In the genomic region with DNA sequence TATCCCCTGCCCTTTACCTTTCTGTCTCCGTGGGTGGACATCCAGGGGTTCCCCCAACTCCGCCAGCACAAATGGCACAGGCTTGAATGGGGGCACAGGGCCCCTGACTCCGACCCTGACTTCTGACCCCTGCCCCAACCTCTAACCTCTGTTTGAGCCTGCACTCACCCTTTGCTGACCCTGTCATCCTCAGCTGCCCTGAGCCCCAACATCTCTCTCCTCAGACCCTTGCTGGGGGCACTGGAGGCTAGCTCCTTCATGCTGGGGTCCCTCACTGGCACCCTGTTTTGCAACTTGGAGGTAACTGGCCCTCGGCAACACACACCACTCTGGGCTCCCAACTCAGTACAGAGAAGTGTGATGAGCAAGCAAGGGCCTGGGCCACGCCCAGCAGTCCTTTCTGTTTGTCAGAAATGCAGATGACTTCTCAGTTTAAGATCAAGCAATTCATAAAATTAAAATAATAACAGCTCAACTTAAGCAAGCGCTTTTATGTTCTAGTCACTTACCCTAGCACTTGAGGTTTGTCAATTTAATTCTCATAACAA, we compare ENCODE assay signal across 17 cellular contexts. TPM values are rescaled to one million over a fixed set of nuclear protein-coding genes. Genes with fewer than 3 reads are reported as not detected.
DNase-seq lines count a peak whose midpoint lies in the region; ATAC-seq and TF ChIP-seq lines count a peak whose summit lies in the region.
"Had no signal": no experiment of that assay in that cellular context is flagged by ENCODE, and none has a peak within 500 bp of the region (broad histone marks: within the 10 kb centered on the region; RNA-seq: fewer than 3 reads in every experiment).

No MANE protein-coding gene starts in this region.

- H2AK5ac ChIP-seq in trophoblast cell (ENCODE audit: low read length): no peak overlapping the region

- no peak overlapping the region for H3K14ac ChIP-seq in trophoblast cell (ENCODE audit: low read length)

- H3K79me2 ChIP-seq in OCI-LY7 (ENCODE audit: insufficient read depth, low read depth, low read length) (no peaks in the 10 kb centered on the region), trophoblast cell (ENCODE audit: control insufficient read depth, insufficient read depth, low read length, poor library complexity) (no peaks in the 10 kb centered on the region)

- no peak for TF ChIP-seq EP300 in tibial nerve (IDR thresholded peaks at IDR 0.05)

- DNase-seq in activated CD8-positive, alpha-beta memory T cell treated with anti-CD3 and anti-CD28 coated beads, Interleukin-2, amount 50 U/mL, for 48 hours: peak; percentile 45
- DNase-seq in activated CD8-positive, alpha-beta memory T cell treated with anti-CD3 and anti-CD28 coated beads, Interleukin-2, amount 50 U/mL, for 4 hours: no peak
- DNase-seq in coronary artery (ENCODE audit: low spot score) (peak; percentile 35), lung (ENCODE audit: low spot score) (no peak), tibial nerve (ENCODE audit: low spot score in 2 of 2) (no peak), OCI-LY7 (ENCODE audit: low spot score) (no peak), trophoblast cell (no peak), dedifferentiated amniotic fluid mesenchymal stem cell (ENCODE audit: extremely low spot score) (no peak)
- DNase-seq: ACHN; activated CD4-positive, alpha-beta T cell treated with anti-CD3 and anti-CD28 coated beads for 1 hour; CD8-positive, alpha-beta memory T cell; effector CD8-positive, alpha-beta T cell; naive thymus-derived CD4-positive, alpha-beta T cell; NCI-H146; NCI-H526; stimulated activated CD4-positive, alpha-beta T cell treated with anti-CD3 and anti-CD28 coated beads, Interleukin-1b, Interleukin-23, amount 100 ng/mL, for 48 hours; stimulated activated CD8-positive, alpha-beta memory T cell treated with anti-CD3 and anti-CD28 coated beads, Interleukin-4, amount 100 ng/mL, for 48 hours had no signal

- H3K9me3 ChIP-seq in lung (ENCODE audit: control insufficient read depth in 2 of 2, insufficient read depth in 1 of 2, low read length in 1 of 2) (no peaks in the 10 kb centered on the region), tibial nerve (no peaks in the 10 kb centered on the region), OCI-LY7 (ENCODE audit: low read length) (no peaks in the 10 kb centered on the region), trophoblast cell (ENCODE audit: insufficient read depth, low read depth, low read length) (peaks cover 2% of the 10 kb centered on the region)

- no peak overlapping the region for H2BK5ac ChIP-seq in trophoblast cell (ENCODE audit: low read depth, low read length, poor library complexity)

- no peak overlapping the region for H4K8ac ChIP-seq in trophoblast cell (ENCODE audit: low read depth, low read length)

- CTCF ChIA-PET in OCI-LY7 (lab: Charles Lee; ENCODE audit: unreplicated experiment): no interaction called here

- ATAC-seq in lung (ENCODE audit: insufficient read depth, low FRiP score): no peak
- ATAC-seq: naive thymus-derived CD4-positive, alpha-beta T cell had no signal

- no peak overlapping the region for H3K23ac ChIP-seq in trophoblast cell (ENCODE audit: low read length)

- no peaks in the 10 kb centered on the region for H3K27me3 ChIP-seq in lung (ENCODE audit: control insufficient read depth, insufficient read depth)
- H3K27me3 ChIP-seq in tibial nerve: peaks cover 0 to 7% of the 10 kb centered on the region in 2 donors
- no peaks in the 10 kb centered on the region for H3K27me3 ChIP-seq in trophoblast cell (ENCODE audit: insufficient read depth, low read length)

- no peaks in the 10 kb centered on the region for H4K20me1 ChIP-seq in OCI-LY7 (ENCODE audit: insufficient read depth, low read length)

- no peak overlapping the region for H3K4me2 ChIP-seq in OCI-LY7 (ENCODE audit: low read length)
- H3K4me2 ChIP-seq in trophoblast cell (ENCODE audit: low read length): no peak overlapping the region

- no peak overlapping the region for H4K91ac ChIP-seq in trophoblast cell (ENCODE audit: low read depth, low read length)

- no TSS peak for BruUV-seq in OCI-LY7 (replicated peaks; lab: Mats Ljungman, UMichigan)

- H3K9ac ChIP-seq in trophoblast cell (ENCODE audit: low read length): no peak overlapping the region

- POLR2A ChIA-PET in OCI-LY7 (lab: Charles Lee): no interaction called here

- intact Hi-C loops in OCI-LY7 (cut with micrococcal nuclease; ENCODE audit: unreplicated experiment): no loop called here

- H3K4ac ChIP-seq in trophoblast cell (ENCODE audit: low read depth, low read length): no peak overlapping the region

- 69 to 86% methylated on average over 6 of the region's 6 CpGs for WGBS in lung, 2 donors
- 68 to 79% methylated on average over 6 of the region's 6 CpGs for WGBS in tibial nerve, 2 donors
- no CpG with 5 or more reads among the region's 6 CpGs for WGBS in trophoblast cell (ENCODE audit: extremely low coverage, insufficient coverage, insufficient read length)

- H3K27ac ChIP-seq in coronary artery: peak overlapping the region in 1 of 2 donors; percentile 68
- peak overlapping the region; percentile 21 to 65 for H3K27ac ChIP-seq in lung (ENCODE audit: low read depth in 1 of 2, low read length in 1 of 2)
- H3K27ac ChIP-seq in tibial nerve: peak overlapping the region in 3 of 4 donors; percentile 85 to 94 (median 90)
- no peak overlapping the region for H3K27ac ChIP-seq in OCI-LY7 (ENCODE audit: low read depth, low read length, poor library complexity, severe bottlenecking)
- no peak overlapping the region for H3K27ac ChIP-seq in trophoblast cell (ENCODE audit: low read depth, low read length)

- TF ChIP-seq CTCF in coronary artery (IDR thresholded peaks at IDR 0.05): no peak
- TF ChIP-seq CTCF in lung (IDR thresholded peaks at IDR 0.05; ENCODE audit: control extremely low read depth, extremely low read depth): no peak
- TF ChIP-seq CTCF in tibial nerve (IDR thresholded peaks at IDR 0.05): no peak
- no peak for TF ChIP-seq CTCF in OCI-LY7 (conservative IDR thresholded peaks at IDR 0.05; ENCODE audit: low read length)

- TF ChIP-seq POLR2A in tibial nerve (IDR thresholded peaks at IDR 0.05): no peak

- no peaks in the 10 kb centered on the region for H3K79me1 ChIP-seq in trophoblast cell (ENCODE audit: low read length)

- H3K18ac ChIP-seq in trophoblast cell (ENCODE audit: low read length): no peak overlapping the region

- H2BK12ac ChIP-seq in trophoblast cell (ENCODE audit: low read length): no peak overlapping the region

- no peaks in the 10 kb centered on the region for H3K36me3 ChIP-seq in lung (ENCODE audit: control insufficient read depth in 2 of 2, insufficient read depth in 2 of 2, low read length in 2 of 2)
- no peaks in the 10 kb centered on the region for H3K36me3 ChIP-seq in tibial nerve
- no peaks in the 10 kb centered on the region for H3K36me3 ChIP-seq in OCI-LY7 (ENCODE audit: insufficient read depth, low read length)
- no peaks in the 10 kb centered on the region for H3K36me3 ChIP-seq in trophoblast cell (ENCODE audit: control insufficient read depth in 1 of 2, insufficient read depth in 2 of 2, low read length in 2 of 2)

- H3K4me1 ChIP-seq in lung (ENCODE audit: control insufficient read depth in 2 of 2, insufficient read depth in 2 of 2, low read length in 2 of 2) (peaks cover 12 to 23% of the 10 kb centered on the region in 2 donors), tibial nerve (peaks cover 0 to 46% (median 13%) of the 10 kb centered on the region in 4 donors), OCI-LY7 (ENCODE audit: insufficient read depth, low read length, poor library complexity, severe bottlenecking) (no peaks in the 10 kb centered on the region), trophoblast cell (ENCODE audit: control insufficient read depth in 1 of 2, insufficient read depth in 2 of 2, low read length in 2 of 2) (no peaks in the 10 kb centered on the region)

- H2AFZ ChIP-seq in OCI-LY7 (ENCODE audit: low read length): no peak overlapping the region
- no peak overlapping the region for H2AFZ ChIP-seq in trophoblast cell (ENCODE audit: insufficient read depth, low read length, poor library complexity)

- H4K12ac ChIP-seq in trophoblast cell (ENCODE audit: low read depth, low read length): no peak overlapping the region

- no peaks in the 10 kb centered on the region for H3K9me2 ChIP-seq in OCI-LY7 (ENCODE audit: insufficient read depth, low read length)

- no peak overlapping the region for H2BK120ac ChIP-seq in trophoblast cell (ENCODE audit: insufficient read depth, low read length, poor library complexity)

- H3K4me3 ChIP-seq in coronary artery (peak overlapping the region; percentile 30), lung (peak overlapping the region; percentile 11), tibial nerve (peak overlapping the region in 3 of 4 donors; percentile 11 to 56 (median 26)), OCI-LY7 (ENCODE audit: low read depth, low read length, poor library complexity, severe bottlenecking) (no peak overlapping the region), trophoblast cell (ENCODE audit: low read depth, low read length) (no peak overlapping the region)

RNA-seq across cellular contexts. Expression of a gene that starts 2.1 kb away (rescaled TPM):
- 100 to 1,000 TPM in 1 of 2 donors, 10 to 100 TPM in 1; 94.1 to 308 TPM for total RNA-seq in lung
- 100 to 1,000 TPM; 447 to 883 TPM for polyA plus RNA-seq in lung
- 100 to 1,000 TPM; 118 to 502 (median 368) TPM for total RNA-seq in tibial nerve
- 0.63 and 0.90 TPM in 2 replicates for total RNA-seq in OCI-LY7 (2014; rRNA removed; shearing (Covaris generic))
- 1.3 and 1.5 TPM in 2 replicates for total RNA-seq in OCI-LY7 (2022)
- polyA plus RNA-seq in trophoblast cell (2013): 2.4 and 2.7 TPM in 2 replicates

RNA-seq across cellular contexts. Expression of a gene that starts 16.8 kb away (rescaled TPM):
- total RNA-seq in lung (10 to 100 TPM; 27.2 to 38.9 TPM), tibial nerve (100 to 1,000 TPM in 3 of 4 donors, 10 to 100 TPM in 1; 76.8 to 146 (median 129) TPM), OCI-LY7 (2022) (52.6 and 55.1 TPM in 2 replicates)
- 100 to 1,000 TPM; 108 to 127 TPM for polyA plus RNA-seq in lung
- total RNA-seq in OCI-LY7 (2014; rRNA removed; shearing (Covaris generic)): 94.2 and 102 TPM in 2 replicates
- 8.1 and 9.4 TPM in 2 replicates for polyA plus RNA-seq in trophoblast cell (2013)

RNA-seq across cellular contexts. Expression of a gene that starts 31.5 kb away (rescaled TPM):
- total RNA-seq in lung (10 to 100 TPM; 14.6 to 23.0 TPM), tibial nerve (10 to 100 TPM in 2 of 4 donors, 1 to 10 TPM in 2; 2.7 to 14.6 (median 7.2) TPM), OCI-LY7 (2022) (61.5 and 63.4 TPM in 2 replicates)
- 10 to 100 TPM; 16.7 to 41.5 TPM for polyA plus RNA-seq in lung
- 40.0 and 49.0 TPM in 2 replicates for total RNA-seq in OCI-LY7 (2014; rRNA removed; shearing (Covaris generic))
- polyA plus RNA-seq in trophoblast cell (2013): 18.5 and 19.5 TPM in 2 replicates

RNA-seq across cellular contexts. Expression of a gene that starts 31.6 kb away (rescaled TPM):
- total RNA-seq in lung (100 to 1,000 TPM; 116 to 138 TPM), tibial nerve (100 to 1,000 TPM; 116 to 170 (median 151) TPM), OCI-LY7 (2022) (143 and 172 TPM in 2 replicates)
- polyA plus RNA-seq in lung: 10 to 100 TPM; 78.4 to 98.9 TPM
- 81.5 and 91.5 TPM in 2 replicates for total RNA-seq in OCI-LY7 (2014; rRNA removed; shearing (Covaris generic))
- 108 and 113 TPM in 2 replicates for polyA plus RNA-seq in trophoblast cell (2013)

Comparison
In these comparisons a context has a peak if more than half of its experiments do, and no peak if none do; other contexts are left out.
1. DNase-seq: peak in activated CD8-positive, alpha-beta memory T cell treated with anti-CD3 and anti-CD28 coated beads, Interleukin-2, amount 50 U/mL, for 48 hours (single experiment) and coronary artery (single experiment); none in activated CD8-positive, alpha-beta memory T cell treated with anti-CD3 and anti-CD28 coated beads, Interleukin-2, amount 50 U/mL, for 4 hours (single experiment), lung (single experiment), tibial nerve (0 of 2), OCI-LY7 (single experiment), trophoblast cell (0 of 2) and dedifferentiated amniotic fluid mesenchymal stem cell (single experiment).
2. H3K27ac ChIP-seq: peak in lung (2 of 2) and tibial nerve (3 of 4); none in OCI-LY7 (single experiment) and trophoblast cell (single experiment).
3. H3K4me3 ChIP-seq: peak in coronary artery (single experiment), lung (single experiment) and tibial nerve (3 of 4); none in OCI-LY7 (single experiment) and trophoblast cell (single experiment).
4. RNA of a gene that starts 2.1 kb away (total RNA-seq): 118 to 502 TPM in tibial nerve and 94.1 to 308 TPM in lung; 0.63 to 1.5 TPM in OCI-LY7; every median in the first group is over 10 times any median in the second.